Comparison of ENCODE assay signal across 9 cellular contexts in genomic region chr6:13794184-13794583, GRCh38. TPM values are rescaled to one million over a fixed set of nuclear protein-coding genes. Genes with fewer than 3 reads are reported as not detected.
DNase-seq lines count a peak whose midpoint lies in the region; ATAC-seq, FAIRE-seq and TF ChIP-seq lines count a peak whose summit lies in the region.
"Had no signal": no experiment of that assay in that cellular context is flagged by ENCODE, and none has a peak within 500 bp of the region (broad histone marks: within the 10 kb centered on the region; RNA-seq: fewer than 3 reads in every experiment).

No MANE protein-coding gene starts in this region.

- H3K4me1 Mint-ChIP-seq in natural killer cell treated with Interleukin-12 subunit alpha and Interleukin-12 subunit beta and Interleukin-15 and Interleukin-18, amount 100 ng/mL, for 72 hours (ENCODE audit: low read depth in 2 of 2): peaks cover 7 to 15% of the 10 kb centered on the region in 2 donors
- peaks cover 0 to 8% of the 10 kb centered on the region in 2 donors for H3K4me1 Mint-ChIP-seq in natural killer cell
- peaks cover 8% of the 10 kb centered on the region for H3K4me1 Mint-ChIP-seq in type B pancreatic cell (ENCODE audit: unreplicated experiment)

- H3K27ac ChIP-seq in spleen: no peak overlapping the region
- no peak overlapping the region for H3K27ac ChIP-seq in substantia nigra (ENCODE audit: low read depth, low read length, poor library complexity, severe bottlenecking)

- peak overlapping the region; percentile 61 to 65 for H3K27ac Mint-ChIP-seq in natural killer cell treated with Interleukin-12 subunit alpha and Interleukin-12 subunit beta and Interleukin-15 and Interleukin-18, amount 100 ng/mL, for 72 hours
- no peak overlapping the region for H3K27ac Mint-ChIP-seq in natural killer cell
- peak overlapping the region; percentile 85 for H3K27ac Mint-ChIP-seq in type B pancreatic cell

- no peaks in the 10 kb centered on the region for H3K9me3 Mint-ChIP-seq in natural killer cell treated with Interleukin-12 subunit alpha and Interleukin-12 subunit beta and Interleukin-15 and Interleukin-18, amount 100 ng/mL, for 72 hours
- H3K9me3 Mint-ChIP-seq in natural killer cell (no peaks in the 10 kb centered on the region), type B pancreatic cell (no peaks in the 10 kb centered on the region)

- FAIRE-seq in bronchial epithelial cell (lab: Jason Lieb, UNC): no peak

- WGBS in spleen, 5 donors: 55 to 68% (median 59%) methylated on average over 5 of the region's 5 CpGs

- H3K4me1 ChIP-seq in spleen: peaks cover 0 to 14% (median 0%) of the 10 kb centered on the region in 6 donors

- DNase-seq in natural killer cell treated with Interleukin-12 subunit alpha and Interleukin-12 subunit beta and Interleukin-15 and Interleukin-18, amount 100 ng/mL, for 72 hours (ENCODE audit: low spot score): no peak
- no peak for DNase-seq in natural killer cell
- DNase-seq in NCI-H2171 (lab: John Stamatoyannopoulos, UW): peak; percentile 50
- peak; percentile 77 for DNase-seq in bronchial epithelial cell (ENCODE audit: low read depth)
- DNase-seq in type B pancreatic cell (ENCODE audit: extremely low spot score, unreplicated experiment): no peak
- no peak for DNase-seq in spleen
- no peak for DNase-seq in substantia nigra (lab: John Stamatoyannopoulos, UW)
- DNase-seq in mucosa of gallbladder (ENCODE audit: low spot score): no peak
- DNase-seq: NCI-H774 had no signal

- H3K9me3 ChIP-seq in spleen: no peaks in the 10 kb centered on the region

- peak overlapping the region; percentile 5 for H3K4me3 Mint-ChIP-seq in natural killer cell treated with Interleukin-12 subunit alpha and Interleukin-12 subunit beta and Interleukin-15 and Interleukin-18, amount 100 ng/mL, for 72 hours
- H3K4me3 Mint-ChIP-seq in natural killer cell: no peak overlapping the region
- H3K4me3 Mint-ChIP-seq in type B pancreatic cell: no peak overlapping the region

- no peak for TF ChIP-seq POLR2A in spleen (IDR thresholded peaks at IDR 0.05)

- peak; percentile 48 to 79 for ATAC-seq in natural killer cell treated with Interleukin-12 subunit alpha and Interleukin-12 subunit beta and Interleukin-15 and Interleukin-18, amount 100 ng/mL, for 72 hours
- ATAC-seq in natural killer cell: no peak

- peaks cover 14% of the 10 kb centered on the region for H3K36me3 Mint-ChIP-seq in natural killer cell treated with Interleukin-12 subunit alpha and Interleukin-12 subunit beta and Interleukin-15 and Interleukin-18, amount 100 ng/mL, for 72 hours
- H3K36me3 Mint-ChIP-seq in natural killer cell (peaks cover 9% of the 10 kb centered on the region), type B pancreatic cell (peaks cover 30% of the 10 kb centered on the region)

- no peaks in the 10 kb centered on the region for H3K27me3 Mint-ChIP-seq in natural killer cell treated with Interleukin-12 subunit alpha and Interleukin-12 subunit beta and Interleukin-15 and Interleukin-18, amount 100 ng/mL, for 72 hours
- no peaks in the 10 kb centered on the region for H3K27me3 Mint-ChIP-seq in natural killer cell (ENCODE audit: low read depth in 2 of 2)
- no peaks in the 10 kb centered on the region for H3K27me3 Mint-ChIP-seq in type B pancreatic cell

- no peaks in the 10 kb centered on the region for H3K27me3 ChIP-seq in bronchial epithelial cell (ENCODE audit: control insufficient read depth, insufficient read depth, low read length)
- no peaks in the 10 kb centered on the region for H3K27me3 ChIP-seq in spleen (replicated peaks in 1 of 7)

- intact Hi-C loops in natural killer cell (cut with micrococcal nuclease) (no loop called here), spleen (cut with DNase I; ENCODE audit: low total_unique reads) (loop anchor here (10.0 kb wide), 1 partner anchor 271 kb away; no protein-coding TSS in a partner anchor)

- peaks cover 3% of the 10 kb centered on the region for H3K36me3 ChIP-seq in bronchial epithelial cell (ENCODE audit: control insufficient read depth, insufficient read depth, low read length)
- peaks cover 2 to 80% (median 37%) of the 10 kb centered on the region in 6 donors for H3K36me3 ChIP-seq in spleen

- H3K4me3 ChIP-seq in bronchial epithelial cell (ENCODE audit: low read depth, low read length): no peak overlapping the region
- H3K4me3 ChIP-seq in spleen: no peak overlapping the region

- TF ChIP-seq CTCF in natural killer cell (IDR thresholded peaks at IDR 0.05): no peak
- TF ChIP-seq CTCF in bronchial epithelial cell (IDR thresholded peaks at IDR 0.05; ENCODE audit: insufficient read depth, low read length, severe bottlenecking): no peak
- TF ChIP-seq CTCF in type B pancreatic cell (conservative IDR thresholded peaks at IDR 0.05): no peak
- no peak for TF ChIP-seq CTCF in spleen (IDR thresholded peaks at IDR 0.05 in 8 of 11, conservative IDR thresholded peaks at IDR 0.05 in 3 of 11)

RNA-seq across cellular contexts. Expression of gene MCUR1, which starts 20.2 kb away (rescaled TPM):
- 10 to 100 TPM; 23.4 to 42.9 TPM for total RNA-seq in natural killer cell treated with Interleukin-12 subunit alpha and Interleukin-12 subunit beta and Interleukin-15 and Interleukin-18, amount 100 ng/mL, for 72 hours
- total RNA-seq in natural killer cell (1 to 10 TPM; 6.0 to 9.6 (median 7.9) TPM), bronchial epithelial cell (10.0 and 15.1 TPM in 2 replicates), type B pancreatic cell (ENCODE audit: low replicate concordance) (25.3 and 31.6 TPM in 2 replicates), spleen (10 to 100 TPM in 6 of 7 donors, 1 to 10 TPM in 1; 9.2 to 22.4 (median 14.7) TPM), mucosa of gallbladder (18.1 TPM)
- 10 to 100 TPM; 10.2 to 11.7 (median 11.0) TPM for polyA plus RNA-seq in spleen

Comparison
In these comparisons a context has a peak if more than half of its experiments do, and no peak if none do; other contexts are left out.
1. ATAC-seq: peak in natural killer cell treated with Interleukin-12 subunit alpha and Interleukin-12 subunit beta and Interleukin-15 and Interleukin-18, amount 100 ng/mL, for 72 hours (2 of 2); none in natural killer cell (0 of 3).
2. H3K27ac Mint-ChIP-seq: peak in natural killer cell treated with Interleukin-12 subunit alpha and Interleukin-12 subunit beta and Interleukin-15 and Interleukin-18, amount 100 ng/mL, for 72 hours (2 of 2) and type B pancreatic cell (single experiment); none in natural killer cell (0 of 2).
3. DNase-seq: peak in NCI-H2171 (single experiment) and bronchial epithelial cell (single experiment); none in natural killer cell treated with Interleukin-12 subunit alpha and Interleukin-12 subunit beta and Interleukin-15 and Interleukin-18, amount 100 ng/mL, for 72 hours (single experiment), natural killer cell (single experiment), type B pancreatic cell (single experiment), spleen (single experiment), substantia nigra (0 of 49) and mucosa of gallbladder (single experiment).